Comparison of ENCODE assay signal across 1 cellular context in genomic region chr6:26553739-26554668, GRCh38.
TF ChIP-seq lines count a peak whose summit lies in the region.

No MANE protein-coding gene starts in this region.

TF ChIP-seq in HepG2, 621 proteins besides CTCF, POLR2A, EP300 and RAD21 (continued from another document and continues in another):
- TF ChIP-seq DZIP1 (CRISPR knock-in tag; IDR thresholded peaks at IDR 0.05) (no peak), ZNF619 (CRISPR knock-in tag; IDR thresholded peaks at IDR 0.05) (no peak), PITX1 (CRISPR knock-in tag; IDR thresholded peaks at IDR 0.05) (peak; percentile 27; the same call in 1 of the 2 replicates), ATF3 (CRISPR knock-in tag; IDR thresholded peaks at IDR 0.05) (no peak), SMYD3 (CRISPR knock-in tag; IDR thresholded peaks at IDR 0.05) (peak; percentile 45; the same call in 1 of the 2 replicates), CBFB (CRISPR knock-in tag; IDR thresholded peaks at IDR 0.05) (0 out of 2 replicates have a peak, but pooled peaks have one; percentile 22), ZNF263 (CRISPR knock-in tag; IDR thresholded peaks at IDR 0.05) (no peak), ZNF224 (CRISPR knock-in tag; IDR thresholded peaks at IDR 0.05) (no peak), CENPBD1 (CRISPR knock-in tag; IDR thresholded peaks at IDR 0.05; ENCODE audit: borderline replicate concordance, low read depth) (no peak), MYPOP (CRISPR knock-in tag; IDR thresholded peaks at IDR 0.05) (0 out of 2 replicates have a peak, but pooled peaks have one; percentile 29), ZBTB3 (CRISPR knock-in tag; IDR thresholded peaks at IDR 0.05; ENCODE audit: borderline replicate concordance, low read depth) (peak; percentile 5; the same call in 1 of the 2 replicates), ZNF605 (CRISPR knock-in tag; IDR thresholded peaks at IDR 0.05) (no peak), FOXC1 (CRISPR knock-in tag; IDR thresholded peaks at IDR 0.05; ENCODE audit: borderline replicate concordance) (no peak), NAIF1 (CRISPR knock-in tag; IDR thresholded peaks at IDR 0.05; ENCODE audit: borderline replicate concordance) (peak; percentile 76; the same call in 1 of the 2 replicates), HDAC2 (CRISPR knock-in tag; IDR thresholded peaks at IDR 0.05) (peak; percentile 61; the same call in 1 of the 2 replicates), ZBTB42 (CRISPR knock-in tag; IDR thresholded peaks at IDR 0.05) (no peak), TOE1 (CRISPR knock-in tag; IDR thresholded peaks at IDR 0.05) (peak; percentile 35; the same call in 1 of the 2 replicates), ZFAT (CRISPR knock-in tag; conservative IDR thresholded peaks at IDR 0.05) (no peak), HNF1A (IDR thresholded peaks at IDR 0.05; ENCODE audit: low read depth) (no peak; the same call in 1 of the 2 replicates), HNF1A (CRISPR knock-in tag; IDR thresholded peaks at IDR 0.05; ENCODE audit: borderline replicate concordance) (peak; percentile 27; the same call in 1 of the 2 replicates), FOXP4 (CRISPR knock-in tag; IDR thresholded peaks at IDR 0.05) (peak; percentile 62), TBP (CRISPR knock-in tag; IDR thresholded peaks at IDR 0.05) (0 out of 2 replicates have a peak, but pooled peaks have one; percentile 53), ATF2 (CRISPR knock-in tag; IDR thresholded peaks at IDR 0.05) (peak; percentile 65; the same call in 1 of the 2 replicates), GATAD1 (CRISPR knock-in tag; IDR thresholded peaks at IDR 0.05) (peak; percentile 37), ZSCAN31 (CRISPR knock-in tag; IDR thresholded peaks at IDR 0.05; ENCODE audit: low read depth) (0 out of 2 replicates have a peak, but pooled peaks have one; percentile 13), ATF4 (CRISPR knock-in tag; IDR thresholded peaks at IDR 0.05) (peak in 1 of 2 experiments; percentile 73; a peak in 1 of 4 replicates), TERF1 (CRISPR knock-in tag; IDR thresholded peaks at IDR 0.05) (no peak), ZNF609 (CRISPR knock-in tag; IDR thresholded peaks at IDR 0.05; ENCODE audit: borderline replicate concordance) (no peak), KDM5A (IDR thresholded peaks at IDR 0.05; ENCODE audit: borderline replicate concordance, low read length) (0 out of 2 replicates have a peak, but pooled peaks have one; percentile 24), ZNF597 (CRISPR knock-in tag; IDR thresholded peaks at IDR 0.05) (peak; percentile 95; the same call in 1 of the 2 replicates), ZNF256 (CRISPR knock-in tag; conservative IDR thresholded peaks at IDR 0.05) (peak; percentile 86), MAX (IDR thresholded peaks at IDR 0.05) (peak; percentile 60; the same call in 1 of the 2 replicates), PAWR (CRISPR knock-in tag; IDR thresholded peaks at IDR 0.05; ENCODE audit: borderline replicate concordance) (0 out of 2 replicates have a peak, but pooled peaks have one; percentile 8), HOXD1 (CRISPR knock-in tag; IDR thresholded peaks at IDR 0.05) (0 out of 2 replicates have a peak, but pooled peaks have one; percentile 69)
